Comparison of ENCODE assay signal across 16 cellular contexts in genomic region chr13:87677043-87677333, GRCh38. TPM values are rescaled to one million over a fixed set of nuclear protein-coding genes. Genes with fewer than 3 reads are reported as not detected.
DNase-seq lines count a peak whose midpoint lies in the region; ATAC-seq and TF ChIP-seq lines count a peak whose summit lies in the region.
"Had no signal": no experiment of that assay in that cellular context is flagged by ENCODE, and none has a peak within 500 bp of the region (broad histone marks: within the 10 kb centered on the region; RNA-seq: fewer than 3 reads in every experiment).

No MANE protein-coding gene starts in this region.

- no CpG with 5 or more reads among the region's 15 CpGs for WGBS in H9 (ENCODE audit: extremely low coverage, insufficient read length, low lambda C conversion rate)

- H3K9me3 Mint-ChIP-seq in H9 = peaks cover 4 to 5% of the 10 kb centered on the region in 2 experiments; a peak in 4 of 5 replicates
- no peaks in the 10 kb centered on the region for H3K9me3 Mint-ChIP-seq in progenitor cell of endocrine pancreas (ENCODE audit: low read depth)

- H4K20me1 ChIP-seq in H9 (ENCODE audit: control insufficient read depth, insufficient read depth, insufficient read length) = no peaks in the 10 kb centered on the region
- H4K20me1 ChIP-seq: BLaER1 treated with 17β-estradiol and CSF1 and Interleukin-3, amounts not matched to agents 10 nM and 100 nM had no signal

- no peak overlapping the region for H3K27ac Mint-ChIP-seq in H9
- no peak overlapping the region for H3K27ac Mint-ChIP-seq in progenitor cell of endocrine pancreas
- H3K27ac Mint-ChIP-seq: activated CD4-positive, alpha-beta memory T cell treated with anti-CD3 and anti-CD28 coated beads for 36 hours; stimulated activated naive CD8-positive, alpha-beta T cell treated with anti-CD3 and anti-CD28 coated beads, Interleukin-15, amount 100 ng/mL, for 72 hours had no signal

- H3K23ac ChIP-seq in H9 (ENCODE audit: insufficient read length, low read depth, low read length) = no peak overlapping the region

- intact Hi-C loops in left colon (cut with DNase I, micrococcal nuclease) = no loop called here

- H3K4me3 Mint-ChIP-seq in H9 (peak overlapping the region; percentile 64 to 80), progenitor cell of endocrine pancreas (ENCODE audit: low read depth) (peak overlapping the region; percentile 78)
- H3K4me3 Mint-ChIP-seq: activated CD4-positive, alpha-beta memory T cell treated with anti-CD3 and anti-CD28 coated beads for 36 hours had no signal

- H3K4me2 ChIP-seq in H9 (ENCODE audit: insufficient read depth, insufficient read length, low read length) = peak overlapping the region; percentile 97
- H3K4me2 ChIP-seq: BLaER1 treated with 17β-estradiol and CSF1 and Interleukin-3, amounts not matched to agents 10 nM and 100 nM had no signal

- in situ Hi-C loops in brain microvascular endothelial cell (cut with HindIII; ENCODE audit: low pct_ligation_motif_present, low sequenced_read_pairs) = no loop called here

- no peak overlapping the region for H3K9ac ChIP-seq in H9 (ENCODE audit: extremely low read depth, insufficient read length, low read length)
- no peak overlapping the region for H3K9ac ChIP-seq in iPS-15b (ENCODE audit: low read depth, low read length)
- H3K9ac ChIP-seq: BLaER1 treated with 17β-estradiol and CSF1 and Interleukin-3, amounts not matched to agents 10 nM and 100 nM; GM23248 had no signal

- no peak overlapping the region for H3K4ac ChIP-seq in H9 (ENCODE audit: low read depth, low read length)

- H3K4me1 Mint-ChIP-seq in H9 (peaks cover 30 to 51% of the 10 kb centered on the region in 2 experiments), progenitor cell of endocrine pancreas (ENCODE audit: low read depth) (peaks cover 20% of the 10 kb centered on the region)

- H3K36me3 Mint-ChIP-seq in H9 (ENCODE audit: insufficient read depth in 1 of 3, low read depth in 3 of 3) (peaks cover 0 to 17% (median 0%) of the 10 kb centered on the region in 3 experiments; a peak in 3 of 7 replicates), progenitor cell of endocrine pancreas (ENCODE audit: insufficient read depth) (no peaks in the 10 kb centered on the region)

- H2BK120ac ChIP-seq in H9 (ENCODE audit: low read depth, low read length, poor library complexity, severe bottlenecking) = no peak overlapping the region

- H3K9me3 ChIP-seq in H9 (ENCODE audit: control insufficient read depth, low read depth, low read length) (no peaks in the 10 kb centered on the region), iPS-15b (ENCODE audit: control insufficient read depth, insufficient read depth, low read length) (no peaks in the 10 kb centered on the region)
- H3K9me3 ChIP-seq: body of pancreas had no signal

- no peak overlapping the region for H2BK20ac ChIP-seq in H9 (ENCODE audit: low read depth, low read length, poor library complexity, severe bottlenecking)

- no peak overlapping the region for H4K8ac ChIP-seq in H9 (replicated peaks; ENCODE audit: insufficient read length, low read depth, low read length)

- no peak overlapping the region for H2BK12ac ChIP-seq in H9 (ENCODE audit: insufficient read length, low read depth, low read length)

- H3K23me2 ChIP-seq in H9 (ENCODE audit: insufficient read length, low read depth, low read length, poor library complexity, severe bottlenecking) = peaks cover 36% of the 10 kb centered on the region

- H3K36me3 ChIP-seq in brain microvascular endothelial cell (replicated peaks) = no peaks in the 10 kb centered on the region
- H3K36me3 ChIP-seq in iPS-15b (ENCODE audit: control insufficient read depth, insufficient read depth, low read length) = no peaks in the 10 kb centered on the region
- H3K36me3 ChIP-seq: BLaER1 treated with 17β-estradiol and CSF1 and Interleukin-3, amounts not matched to agents 10 nM and 100 nM had no signal

- ATAC-seq in left colon = no peak
- no peak for ATAC-seq in HG02678 (IDR thresholded peaks at IDR 0.05; ENCODE audit: unreplicated experiment)
- no peak for ATAC-seq in HG02973 (IDR thresholded peaks at IDR 0.05; ENCODE audit: unreplicated experiment)

- DNase-seq in H9 (no peak), brain microvascular endothelial cell (no peak), progenitor cell of endocrine pancreas (ENCODE audit: low spot score, unreplicated experiment) (no peak), left colon (no peak), NCI-H2227 (lab: John Stamatoyannopoulos, UW; ENCODE audit: unreplicated experiment) (no peak)
- DNase-seq: activated CD4-positive, alpha-beta memory T cell treated with anti-CD3 and anti-CD28 coated beads for 36 hours; midbrain; NCI-H1930; T-helper 9 cell had no signal

- H3K27me3 ChIP-seq in H9 (ENCODE audit: insufficient read depth, low read length) (peaks cover 49% of the 10 kb centered on the region), brain microvascular endothelial cell (replicated peaks) (peaks cover 26% of the 10 kb centered on the region), iPS-15b (ENCODE audit: control insufficient read depth, insufficient read depth, low read length) (peaks cover 68% of the 10 kb centered on the region)
- H3K27me3 ChIP-seq: BLaER1 treated with 17β-estradiol and CSF1 and Interleukin-3, amounts not matched to agents 10 nM and 100 nM had no signal

- no peak overlapping the region for H2BK5ac ChIP-seq in H9 (ENCODE audit: insufficient read length, low read length)

- H3K79me1 ChIP-seq in H9 (ENCODE audit: insufficient read depth, low read depth, low read length, poor library complexity, severe bottlenecking) = no peaks in the 10 kb centered on the region

- H3K18ac ChIP-seq in H9 (ENCODE audit: insufficient read length, low read depth, low read length) = no peak overlapping the region

- no peak overlapping the region for H2AK5ac ChIP-seq in H9 (ENCODE audit: insufficient read length, low read length)

- H2BK15ac ChIP-seq in H9 (ENCODE audit: low read depth, low read length) = no peak overlapping the region

- H3K4me3 ChIP-seq in brain microvascular endothelial cell (ENCODE audit: low read depth, low read length) (peak overlapping the region; percentile 59), iPS-15b (ENCODE audit: low read depth, low read length) (peak overlapping the region; percentile 51)
- H3K4me3 ChIP-seq: BLaER1 treated with 17β-estradiol and CSF1 and Interleukin-3, amounts not matched to agents 10 nM and 100 nM; GM23248 had no signal

- no peak overlapping the region for H3K27ac ChIP-seq in H9 (ENCODE audit: insufficient read length, low read depth, low read length)
- no peak overlapping the region for H3K27ac ChIP-seq in brain microvascular endothelial cell
- H3K27ac ChIP-seq: BLaER1 treated with 17β-estradiol and CSF1 and Interleukin-3, amounts not matched to agents 10 nM and 100 nM; GM23248 had no signal

- no peak overlapping the region for H3K56ac ChIP-seq in H9 (ENCODE audit: insufficient read length, low read depth, low read length)

- peaks cover 6% of the 10 kb centered on the region for H3K4me1 ChIP-seq in H9 (ENCODE audit: insufficient read depth, low read length)
- peaks cover 24% of the 10 kb centered on the region for H3K4me1 ChIP-seq in iPS-15b (ENCODE audit: control insufficient read depth, insufficient read depth, low read length)
- H3K4me1 ChIP-seq: BLaER1 treated with 17β-estradiol and CSF1 and Interleukin-3, amounts not matched to agents 10 nM and 100 nM had no signal

- H2AFZ ChIP-seq in H9 (ENCODE audit: low read length) = no peak overlapping the region

- no peak overlapping the region for H4K91ac ChIP-seq in H9 (ENCODE audit: insufficient read length, low read depth, low read length)

- TF ChIP-seq CTCF in H9 (conservative IDR thresholded peaks at IDR 0.05) (no peak), brain microvascular endothelial cell (IDR thresholded peaks at IDR 0.05; ENCODE audit: low read depth, low read length, missing control alignments) (no peak), progenitor cell of endocrine pancreas (IDR thresholded peaks at IDR 0.05; ENCODE audit: unreplicated experiment) (no peak)

- no peak overlapping the region for H4K5ac ChIP-seq in H9 (ENCODE audit: insufficient read length, low read depth, low read length)

- no peak overlapping the region for H3T11ph ChIP-seq in H9 (ENCODE audit: low read length)

- H3K14ac ChIP-seq in H9 (ENCODE audit: insufficient read depth, low read length) = no peak overlapping the region

- no peaks in the 10 kb centered on the region for H3K79me2 ChIP-seq in H9 (ENCODE audit: insufficient read depth, low read length)

- H3K27me3 Mint-ChIP-seq in H9 (ENCODE audit: low read depth) = peaks cover 88% of the 10 kb centered on the region
- H3K27me3 Mint-ChIP-seq in progenitor cell of endocrine pancreas = peaks cover 82% of the 10 kb centered on the region

RNA-seq across cellular contexts. Expression of gene SLITRK5, which starts 5.8 kb away (rescaled TPM):
- total RNA-seq in H9 (2021) (0.09 TPM in 2 replicates), progenitor cell of endocrine pancreas (0.07 and 0.14 TPM in 2 replicates), left colon (under 1 TPM; 0.17 to 0.24 TPM)
- total RNA-seq: GM23248 had no signal
